Comparison of ENCODE assay signal across 9 cellular contexts in genomic region chr5:79416499-79416898, GRCh38.
DNase-seq lines count a peak whose midpoint lies in the region; ATAC-seq, FAIRE-seq and TF ChIP-seq lines count a peak whose summit lies in the region.
"Had no signal": no experiment of that assay in that cellular context is flagged by ENCODE, and none has a peak within 500 bp of the region (broad histone marks: within the 10 kb centered on the region; RNA-seq: fewer than 3 reads in every experiment).

No MANE protein-coding gene starts in this region.

- peak; percentile 70 for FAIRE-seq in D721Med (lab: Jason Lieb, UNC)

- TF ChIP-seq CTCF in D721Med (IDR thresholded peaks at IDR 0.05; ENCODE audit: insufficient read depth, missing control alignments) (no peak), colonic mucosa (IDR thresholded peaks at IDR 0.05) (no peak), tibial nerve (IDR thresholded peaks at IDR 0.05) (no peak), RWPE1 (conservative IDR thresholded peaks at IDR 0.05; ENCODE audit: low read depth) (no peak)

- no peaks in the 10 kb centered on the region for H3K36me3 ChIP-seq in colonic mucosa
- H3K36me3 ChIP-seq in tibial nerve: no peaks in the 10 kb centered on the region

- whole genome bisulfite sequencing in tibial nerve, 2 donors: 95 to 100% methylated on average over 2 of the region's 2 CpGs

- intact Hi-C loops in colonic mucosa (cut with DNase I) (no loop called here), posterior cingulate gyrus (cut with DNase I) (no loop called here)

- H3K9ac ChIP-seq in colonic mucosa (ENCODE audit: low read depth in 2 of 2, low read length in 2 of 2): no peak overlapping the region

- ATAC-seq in GM19463 (IDR thresholded peaks at IDR 0.05; ENCODE audit: unreplicated experiment) (peak; percentile 97), HG03342 (IDR thresholded peaks at IDR 0.05; ENCODE audit: unreplicated experiment) (peak; percentile 89)

- no peaks in the 10 kb centered on the region for H3K9me3 ChIP-seq in colonic mucosa
- no peaks in the 10 kb centered on the region for H3K9me3 ChIP-seq in tibial nerve

- POLR2A ChIA-PET in RWPE1 (lab: Yijun Ruan, JAX; ENCODE audit: low non-redundant PET): interaction anchor here (0.5 kb wide), 1 partner anchor 60 kb away, joined by 3 read pairs; no protein-coding TSS in a partner anchor

- CTCF ChIA-PET in RWPE1 (lab: Yijun Ruan, JAX): interaction anchor here (1.0 kb wide), 1 partner anchor 542 kb away, joined by 3 read pairs; no protein-coding TSS in a partner anchor

- H3K27ac ChIP-seq in colonic mucosa (no peak overlapping the region), tibial nerve (no peak overlapping the region), RWPE1 (no peak overlapping the region)

- H3K27me3 ChIP-seq in colonic mucosa (no peaks in the 10 kb centered on the region), tibial nerve (no peaks in the 10 kb centered on the region)

- DNase-seq in D721Med (ENCODE audit: insufficient read length, low spot score): no peak
- DNase-seq in colonic mucosa: peak; percentile 19
- DNase-seq in tibial nerve (ENCODE audit: low spot score in 2 of 2): no peak
- no peak for DNase-seq in RWPE1 (ENCODE audit: low spot score)
- no peak for DNase-seq in posterior cingulate gyrus
- DNase-seq in cerebellar nuclear complex (lab: John Stamatoyannopoulos, UW): no peak
- DNase-seq: glutamatergic neuron had no signal

- no peak for TF ChIP-seq POLR2A in tibial nerve (IDR thresholded peaks at IDR 0.05)

- no peak for TF ChIP-seq EP300 in tibial nerve (IDR thresholded peaks at IDR 0.05)

- H3K4me1 ChIP-seq in colonic mucosa (no peaks in the 10 kb centered on the region), tibial nerve (no peaks in the 10 kb centered on the region)

- no peak overlapping the region for H3K4me3 ChIP-seq in colonic mucosa
- no peak overlapping the region for H3K4me3 ChIP-seq in tibial nerve
